In genomic region chr6:128518531-128519131, GRCh38 we compare ENCODE assay signal across 1 cellular context.
A peak's percentile ranks its signal among the peaks of the same experiment; 100 is the strongest.
TF ChIP-seq lines count a peak whose summit lies in the region.

No MANE protein-coding gene starts in this region.

TF ChIP-seq in HepG2, 621 proteins besides CTCF, POLR2A, EP300 and RAD21 (continues in another document):
- peak; percentile 45; the same call in 1 of the 2 replicates for TF ChIP-seq AHDC1 (CRISPR knock-in tag; IDR thresholded peaks at IDR 0.05; ENCODE audit: borderline replicate concordance)
- TF ChIP-seq ZNF274 (CRISPR knock-in tag; IDR thresholded peaks at IDR 0.05), result 0 out of 2 replicates have a peak, but pooled peaks have one; percentile 81
- no peak for TF ChIP-seq SNRNP70 (IDR thresholded peaks at IDR 0.05; ENCODE audit: low read depth, low read length)
- TF ChIP-seq SUZ12 (IDR thresholded peaks at IDR 0.05; ENCODE audit: low read depth, low read length), result no peak
- TF ChIP-seq SMYD3 (CRISPR knock-in tag; IDR thresholded peaks at IDR 0.05), result no peak
- TF ChIP-seq REL (CRISPR knock-in tag; conservative IDR thresholded peaks at IDR 0.05), result no peak
- TF ChIP-seq PHF21A (CRISPR knock-in tag; IDR thresholded peaks at IDR 0.05), result peak; percentile 6; the same call in 1 of the 2 replicates
- TF ChIP-seq KDM6A (CRISPR knock-in tag; IDR thresholded peaks at IDR 0.05; ENCODE audit: low read depth), result no peak
- TF ChIP-seq ZNF530 (CRISPR knock-in tag; IDR thresholded peaks at IDR 0.05; ENCODE audit: low read depth), result no peak
- 0 out of 2 replicates have a peak, but pooled peaks have one; percentile 86 for TF ChIP-seq ZFP91 (CRISPR knock-in tag; IDR thresholded peaks at IDR 0.05; ENCODE audit: borderline replicate concordance)
- TF ChIP-seq MED1 (CRISPR knock-in tag; IDR thresholded peaks at IDR 0.05), result no peak
- 0 out of 2 replicates have a peak, but pooled peaks have one; percentile 40 for TF ChIP-seq FUBP1 (CRISPR knock-in tag; IDR thresholded peaks at IDR 0.05; ENCODE audit: borderline replicate concordance)
- no peak for TF ChIP-seq DDIT3 (CRISPR knock-in tag; IDR thresholded peaks at IDR 0.05)
- no peak for TF ChIP-seq SNAPC2 (CRISPR knock-in tag; IDR thresholded peaks at IDR 0.05)
- 0 out of 2 replicates have a peak, but pooled peaks have one; percentile 18 for TF ChIP-seq MIER2 (CRISPR knock-in tag; IDR thresholded peaks at IDR 0.05)
- no peak for TF ChIP-seq HMGXB4 (CRISPR knock-in tag; IDR thresholded peaks at IDR 0.05; ENCODE audit: borderline replicate concordance in 1 of 2, low read depth in 1 of 2)
- 0 out of 2 replicates have a peak, but pooled peaks have one; percentile 18 for TF ChIP-seq SSRP1 (CRISPR knock-in tag; IDR thresholded peaks at IDR 0.05)
- peak; percentile 35; the same call in 1 of the 2 replicates for TF ChIP-seq GATAD2A (CRISPR knock-in tag; IDR thresholded peaks at IDR 0.05)
- TF ChIP-seq GMEB1 (CRISPR knock-in tag; IDR thresholded peaks at IDR 0.05; ENCODE audit: borderline replicate concordance), result 0 out of 2 replicates have a peak, but pooled peaks have one; percentile 32
- TF ChIP-seq ZNF672 (CRISPR knock-in tag; IDR thresholded peaks at IDR 0.05), result no peak
- no peak for TF ChIP-seq ZNF704 (CRISPR knock-in tag; IDR thresholded peaks at IDR 0.05; ENCODE audit: borderline replicate concordance)
- peak; percentile 35; the same call in 1 of the 2 replicates for TF ChIP-seq CEBPG (CRISPR knock-in tag; IDR thresholded peaks at IDR 0.05)
- no peak for TF ChIP-seq ZNF709 (CRISPR knock-in tag; IDR thresholded peaks at IDR 0.05)
- TF ChIP-seq SOX5 (CRISPR knock-in tag; IDR thresholded peaks at IDR 0.05; ENCODE audit: borderline replicate concordance), result 0 out of 2 replicates have a peak, but pooled peaks have one; percentile 12
- peak; percentile 38; the same call in 1 of the 2 replicates for TF ChIP-seq ZNF607 (CRISPR knock-in tag; IDR thresholded peaks at IDR 0.05; ENCODE audit: borderline replicate concordance)
- TF ChIP-seq ADNP (CRISPR knock-in tag; IDR thresholded peaks at IDR 0.05), result no peak
- no peak for TF ChIP-seq FLYWCH1 (CRISPR knock-in tag; IDR thresholded peaks at IDR 0.05)
- TF ChIP-seq STAT5B (CRISPR knock-in tag; IDR thresholded peaks at IDR 0.05), result peak; percentile 43; the same call in 1 of the 2 replicates
- TF ChIP-seq ZNF652 (CRISPR knock-in tag; IDR thresholded peaks at IDR 0.05; ENCODE audit: borderline replicate concordance, low read depth), result 0 out of 2 replicates have a peak, but pooled peaks have one; percentile 23
- no peak for TF ChIP-seq MTA3 (CRISPR knock-in tag; IDR thresholded peaks at IDR 0.05)
- 0 out of 2 replicates have a peak, but pooled peaks have one; percentile 83 for TF ChIP-seq ZNF350 (CRISPR knock-in tag; IDR thresholded peaks at IDR 0.05; ENCODE audit: borderline replicate concordance, low read depth)
- no peak for TF ChIP-seq ZNF160 (CRISPR knock-in tag; IDR thresholded peaks at IDR 0.05)
- TF ChIP-seq ZNF703 (CRISPR knock-in tag; IDR thresholded peaks at IDR 0.05; ENCODE audit: borderline replicate concordance), result peak; percentile 68; the same call in 1 of the 2 replicates
- no peak for TF ChIP-seq SMAD9 (CRISPR knock-in tag; IDR thresholded peaks at IDR 0.05)
- no peak for TF ChIP-seq ZNF740 (CRISPR knock-in tag; IDR thresholded peaks at IDR 0.05)
- no peak for TF ChIP-seq ZNF614 (CRISPR knock-in tag; IDR thresholded peaks at IDR 0.05; ENCODE audit: borderline replicate concordance)
- peak; percentile 19; the same call in 1 of the 2 replicates for TF ChIP-seq ZNF510 (CRISPR knock-in tag; IDR thresholded peaks at IDR 0.05; ENCODE audit: low read depth)
- no peak for TF ChIP-seq MYC (CRISPR knock-in tag; IDR thresholded peaks at IDR 0.05; ENCODE audit: borderline replicate concordance)
- TF ChIP-seq RBAK (CRISPR knock-in tag; IDR thresholded peaks at IDR 0.05), result no peak; the same call in 1 of the 2 replicates
- no peak for TF ChIP-seq KLF13 (CRISPR knock-in tag; IDR thresholded peaks at IDR 0.05)
- peak; percentile 85; the same call in 1 of the 2 replicates for TF ChIP-seq ZNF44 (CRISPR knock-in tag; IDR thresholded peaks at IDR 0.05)
- TF ChIP-seq TFE3 (CRISPR knock-in tag; IDR thresholded peaks at IDR 0.05), result no peak
- TF ChIP-seq ASH2L (IDR thresholded peaks at IDR 0.05; ENCODE audit: insufficient read length, low read depth, low read length), result peak; percentile 51
- TF ChIP-seq ZBTB38 (CRISPR knock-in tag; IDR thresholded peaks at IDR 0.05), result 0 out of 2 replicates have a peak, but pooled peaks have one; percentile 69
- TF ChIP-seq ZNF550 (CRISPR knock-in tag; IDR thresholded peaks at IDR 0.05; ENCODE audit: borderline replicate concordance), result 0 out of 2 replicates have a peak, but pooled peaks have one; percentile 35
- peak; percentile 74 for TF ChIP-seq ZNF33B (CRISPR knock-in tag; IDR thresholded peaks at IDR 0.05)
- TF ChIP-seq SETDB1 (CRISPR knock-in tag; IDR thresholded peaks at IDR 0.05; ENCODE audit: borderline replicate concordance), result no peak
- TF ChIP-seq SPEN (CRISPR knock-in tag; IDR thresholded peaks at IDR 0.05; ENCODE audit: low read depth), result peak; percentile 51; the same call in 1 of the 2 replicates
- TF ChIP-seq ZNF839 (CRISPR knock-in tag; IDR thresholded peaks at IDR 0.05; ENCODE audit: borderline replicate concordance), result 0 out of 2 replicates have a peak, but pooled peaks have one; percentile 29
- TF ChIP-seq ZNF333 (CRISPR knock-in tag; IDR thresholded peaks at IDR 0.05; ENCODE audit: borderline replicate concordance), result no peak
